15 cellular contexts compared by ENCODE assay signal in genomic region chr2:57965961-57966360, GRCh38.
DNase-seq lines count a peak whose midpoint lies in the region; FAIRE-seq and TF ChIP-seq lines count a peak whose summit lies in the region.
"Had no signal": no experiment of that assay in that cellular context is flagged by ENCODE, and none has a peak within 500 bp of the region (broad histone marks: within the 10 kb centered on the region; RNA-seq: fewer than 3 reads in every experiment).

No MANE protein-coding gene starts in this region.

- CTCF ChIA-PET in CD8-positive, alpha-beta memory T cell (lab: Charles Lee): interaction anchor here (0.5 to 1.4 kb wide), 2 partner anchors 8 to 1536 kb away, joined by 3 read pairs; no protein-coding TSS in a partner anchor

- H3K4me1 ChIP-seq in CD8-positive, alpha-beta memory T cell (ENCODE audit: insufficient read depth, low read length): no peaks in the 10 kb centered on the region
- H3K4me1 ChIP-seq: BLaER1 had no signal

- no peaks in the 10 kb centered on the region for H3K36me3 Mint-ChIP-seq in CD8-positive, alpha-beta memory T cell

- H3K9me3 Mint-ChIP-seq in CD8-positive, alpha-beta memory T cell: peaks cover 0 to 1% (median 0%) of the 10 kb centered on the region in 5 donors
- H3K9me3 Mint-ChIP-seq: H9 had no signal

- H3K4me1 Mint-ChIP-seq in CD8-positive, alpha-beta memory T cell: no peaks in the 10 kb centered on the region

- H3K9me3 ChIP-seq in CD8-positive, alpha-beta memory T cell (ENCODE audit: low read length): no peaks in the 10 kb centered on the region
- H3K9me3 ChIP-seq: BLaER1 had no signal

- H3K27ac Mint-ChIP-seq in CD8-positive, alpha-beta memory T cell: no peak overlapping the region
- H3K27ac Mint-ChIP-seq: H9 had no signal

- H3K4me3 ChIP-seq in bronchial epithelial cell (ENCODE audit: low read depth, low read length) (no peak overlapping the region), fibroblast of mammary gland (ENCODE audit: control insufficient read depth, low read depth, low read length) (no peak overlapping the region)
- H3K4me3 ChIP-seq in CD8-positive, alpha-beta memory T cell (ENCODE audit: low read length): no peak overlapping the region
- H3K4me3 ChIP-seq: BLaER1, GM12878, GM23248 had no signal

- POLR2A ChIA-PET in CD8-positive, alpha-beta memory T cell (lab: Charles Lee): no interaction called here

- H3K36me3 ChIP-seq in bronchial epithelial cell (ENCODE audit: control insufficient read depth, insufficient read depth, low read length): no peaks in the 10 kb centered on the region
- H3K36me3 ChIP-seq in CD8-positive, alpha-beta memory T cell (ENCODE audit: insufficient read depth, low read length): no peaks in the 10 kb centered on the region
- H3K36me3 ChIP-seq: BLaER1 had no signal

- no peak overlapping the region for H3K27ac ChIP-seq in CD8-positive, alpha-beta memory T cell (ENCODE audit: low read depth, low read length)
- H3K27ac ChIP-seq: 22Rv1, BLaER1, GM23248 had no signal

- no peak overlapping the region for H3K4me3 Mint-ChIP-seq in CD8-positive, alpha-beta memory T cell
- H3K4me3 Mint-ChIP-seq: H9 had no signal

- peak; percentile 60 for FAIRE-seq in bronchial epithelial cell (lab: Jason Lieb, UNC)
- peak; percentile 27 for FAIRE-seq in urothelium cell line (lab: Jason Lieb, UNC)
- FAIRE-seq: GM12878 had no signal

- no peaks in the 10 kb centered on the region for H3K27me3 Mint-ChIP-seq in CD8-positive, alpha-beta memory T cell

- no peaks in the 10 kb centered on the region for H3K27me3 ChIP-seq in bronchial epithelial cell (ENCODE audit: control insufficient read depth, insufficient read depth, low read length)
- no peaks in the 10 kb centered on the region for H3K27me3 ChIP-seq in CD8-positive, alpha-beta memory T cell (ENCODE audit: insufficient read depth, low read length, poor library complexity, severe bottlenecking)
- H3K27me3 ChIP-seq: BLaER1 had no signal

- TF ChIP-seq CTCF in bronchial epithelial cell (IDR thresholded peaks at IDR 0.05; ENCODE audit: insufficient read depth, low read length, severe bottlenecking) (no peak), fibroblast of mammary gland (conservative IDR thresholded peaks at IDR 0.05; ENCODE audit: control insufficient read depth, insufficient read depth, low read depth, low read length) (no peak)

- DNase-seq in DMS53 (lab: John Stamatoyannopoulos, UW) (peak; percentile 14), DMS53 treated with DMSO at 0.1 percent for 48 hours (lab: John Stamatoyannopoulos, UW; ENCODE audit: unreplicated experiment) (no peak), bronchial epithelial cell (ENCODE audit: low read depth) (peak; percentile 79), fibroblast of mammary gland (ENCODE audit: low read depth) (peak; percentile 11), urothelium cell line (ENCODE audit: low spot score) (no peak), NCI-H1436 treated with DMSO at 0.1 percent for 48 hours (lab: John Stamatoyannopoulos, UW) (no peak), NCI-H345 treated with DMSO at 0.1 percent for 48 hours (lab: John Stamatoyannopoulos, UW; ENCODE audit: unreplicated experiment) (no peak)
- no peak for DNase-seq in CD8-positive, alpha-beta memory T cell
- DNase-seq: AML-193, DMS79, GM23248, H9 had no signal

Comparison
In these comparisons a context has a peak if more than half of its experiments do, and no peak if none do; other contexts are left out.
1. DNase-seq: peak in DMS53 (single experiment), bronchial epithelial cell (single experiment) and fibroblast of mammary gland (single experiment); none in DMS53 treated with DMSO at 0.1 percent for 48 hours (single experiment), urothelium cell line (single experiment), NCI-H1436 treated with DMSO at 0.1 percent for 48 hours (single experiment), NCI-H345 treated with DMSO at 0.1 percent for 48 hours (single experiment) and CD8-positive, alpha-beta memory T cell (0 of 5).